ENCODE assay signal across 21 cellular contexts in genomic region chr17:54348234-54348633, GRCh38.
"Had no signal": no experiment of that assay in that cellular context is flagged by ENCODE, and none has a peak within 500 bp of the region (broad histone marks: within the 10 kb centered on the region; RNA-seq: fewer than 3 reads in every experiment).

No MANE protein-coding gene starts in this region.

- DNase-seq: KBM-7, MM.1S, NCI-H1092 treated with DMSO at 0.1 percent for 48 hours, NCI-H1436, NCI-H187, NCI-H2029, NCI-H2081 treated with DMSO at 0.1 percent for 48 hours, NCI-H2171, NCI-H226, NCI-H446, NCI-H510A, NCI-H524 treated with DMSO at 0.1 percent for 48 hours, NCI-H69, NCI-H774, PC-3, SHP77, T-helper 1 cell had no signal

- ATAC-seq: Panc1, PC-3, SK-N-SH treated with all-trans-retinoic acid at 6 μM for 48 hours had no signal

- H3K27ac ChIP-seq: HL-60, RWPE1 had no signal
